Comparison of ENCODE assay signal across 12 cellular contexts in the genomic region with DNA sequence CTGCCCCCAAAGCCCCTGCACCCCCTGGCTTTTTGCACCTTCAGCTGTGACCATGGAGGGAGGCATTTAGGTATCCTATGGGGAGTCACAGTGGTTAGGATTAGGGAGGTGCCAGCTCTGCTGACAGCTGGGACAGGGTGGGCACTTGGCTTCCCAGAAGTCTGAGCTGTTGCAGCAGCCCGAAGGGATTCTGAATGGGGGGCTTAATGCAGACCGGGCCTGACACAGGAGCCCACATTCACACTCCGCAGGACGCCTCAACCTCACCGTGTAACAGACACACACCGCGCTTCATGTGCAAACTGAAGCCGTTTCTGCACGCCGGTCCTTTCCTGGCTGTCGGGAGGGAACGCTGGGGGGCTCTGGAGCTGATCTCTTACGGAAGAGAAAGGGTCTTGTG. TPM values are rescaled to one million over a fixed set of nuclear protein-coding genes. Genes with fewer than 3 reads are reported as not detected.
DNase-seq lines count a peak whose midpoint lies in the region; ATAC-seq and TF ChIP-seq lines count a peak whose summit lies in the region.
"Had no signal": no experiment of that assay in that cellular context is flagged by ENCODE, and none has a peak within 500 bp of the region (broad histone marks: within the 10 kb centered on the region; RNA-seq: fewer than 3 reads in every experiment).

No MANE protein-coding gene starts in this region.

- peaks cover 40% of the 10 kb centered on the region for H3K27me3 Mint-ChIP-seq in activated naive CD4-positive, alpha-beta T cell treated with anti-CD3 and anti-CD28 coated beads for 36 hours (ENCODE audit: low read depth)
- H3K27me3 Mint-ChIP-seq in brain (peaks cover 31% of the 10 kb centered on the region), mesothelial cell of epicardium (ENCODE audit: low read depth) (peaks cover 74% of the 10 kb centered on the region), type B pancreatic cell (peaks cover 70% of the 10 kb centered on the region)

- no peaks in the 10 kb centered on the region for H3K36me3 ChIP-seq in mucosa of descending colon (ENCODE audit: low read depth)

- H3K4me1 Mint-ChIP-seq in activated naive CD4-positive, alpha-beta T cell treated with anti-CD3 and anti-CD28 coated beads for 36 hours (ENCODE audit: low read depth) = peaks cover 4% of the 10 kb centered on the region
- H3K4me1 Mint-ChIP-seq in brain = peaks cover 62% of the 10 kb centered on the region
- peaks cover 22% of the 10 kb centered on the region for H3K4me1 Mint-ChIP-seq in mesothelial cell of epicardium
- H3K4me1 Mint-ChIP-seq in type B pancreatic cell (ENCODE audit: unreplicated experiment) = peaks cover 16% of the 10 kb centered on the region

- no peaks in the 10 kb centered on the region for H3K9me3 Mint-ChIP-seq in activated naive CD4-positive, alpha-beta T cell treated with anti-CD3 and anti-CD28 coated beads for 36 hours
- H3K9me3 Mint-ChIP-seq in brain = peaks cover 0 to 6% (median 0%) of the 10 kb centered on the region in 5 experiments
- H3K9me3 Mint-ChIP-seq in mesothelial cell of epicardium = no peaks in the 10 kb centered on the region
- no peaks in the 10 kb centered on the region for H3K9me3 Mint-ChIP-seq in type B pancreatic cell

- CTCF ChIA-PET in activated naive CD4-positive, alpha-beta T cell treated with anti-CD3 and anti-CD28 coated beads for 36 hours (lab: Charles Lee) = interaction anchor here (0.6 to 1.6 kb wide), 3 partner anchors 58 to 188 kb away, joined by 3 to 5 read pairs (median 4); partner anchors contain the start of genes PCED1A and VPS16

- DNase-seq in activated naive CD4-positive, alpha-beta T cell treated with anti-CD3 and anti-CD28 coated beads for 36 hours = no peak
- no peak for DNase-seq in activated naive CD4-positive, alpha-beta T cell treated with anti-CD3 and anti-CD28 coated beads, Interleukin-2, amount 50 U/mL, for 16 hours
- DNase-seq in mesothelial cell of epicardium (ENCODE audit: low spot score in 2 of 2, unreplicated experiment in 2 of 2) (no peak), type B pancreatic cell (ENCODE audit: extremely low spot score, unreplicated experiment) (peak; percentile 58), mucosa of descending colon (no peak), GF-D8 (lab: John Stamatoyannopoulos, UW) (no peak)
- DNase-seq: NCI-H1092 treated with DMSO at 0.1 percent for 48 hours; NCI-H774; stimulated activated naive CD4-positive, alpha-beta T cell had no signal

- H3K27ac Mint-ChIP-seq in activated naive CD4-positive, alpha-beta T cell treated with anti-CD3 and anti-CD28 coated beads for 36 hours = no peak overlapping the region
- peak overlapping the region in 2 of 5 experiments; percentile 7 to 42 for H3K27ac Mint-ChIP-seq in brain
- H3K27ac Mint-ChIP-seq in mesothelial cell of epicardium = no peak overlapping the region
- no peak overlapping the region for H3K27ac Mint-ChIP-seq in type B pancreatic cell

- H3K9me3 ChIP-seq in mucosa of descending colon = no peaks in the 10 kb centered on the region

- peaks cover 8% of the 10 kb centered on the region for H3K4me1 ChIP-seq in mucosa of descending colon (ENCODE audit: low read depth)

- TF ChIP-seq CTCF in brain (conservative IDR thresholded peaks at IDR 0.05) (no peak), mesothelial cell of epicardium (IDR thresholded peaks at IDR 0.05; ENCODE audit: unreplicated experiment) (no peak), type B pancreatic cell (conservative IDR thresholded peaks at IDR 0.05) (no peak), mucosa of descending colon (IDR thresholded peaks at IDR 0.05) (no peak)

- peaks cover 3% of the 10 kb centered on the region for H3K36me3 Mint-ChIP-seq in activated naive CD4-positive, alpha-beta T cell treated with anti-CD3 and anti-CD28 coated beads for 36 hours (ENCODE audit: low read depth)
- no peaks in the 10 kb centered on the region for H3K36me3 Mint-ChIP-seq in brain
- peaks cover 5% of the 10 kb centered on the region for H3K36me3 Mint-ChIP-seq in mesothelial cell of epicardium
- no peaks in the 10 kb centered on the region for H3K36me3 Mint-ChIP-seq in type B pancreatic cell

- ATAC-seq in GM18873 (IDR thresholded peaks at IDR 0.05; ENCODE audit: low FRiP score, unreplicated experiment) = no peak
- ATAC-seq in mucosa of descending colon = no peak

- intact Hi-C loops in activated naive CD4-positive, alpha-beta T cell treated with anti-CD3 and anti-CD28 coated beads for 36 hours (cut with micrococcal nuclease) = no loop called here
- intact Hi-C loops in mucosa of descending colon (cut with DNase I, micrococcal nuclease) = no loop called here

- peak overlapping the region; percentile 26 for H3K4me3 Mint-ChIP-seq in activated naive CD4-positive, alpha-beta T cell treated with anti-CD3 and anti-CD28 coated beads for 36 hours
- H3K4me3 Mint-ChIP-seq in brain (peak overlapping the region; percentile 62 to 80 (median 74)), mesothelial cell of epicardium (peak overlapping the region; percentile 45), type B pancreatic cell (peak overlapping the region; percentile 63)

- no peak overlapping the region for H3K4me3 ChIP-seq in mucosa of descending colon

RNA-seq across cellular contexts. Expression of gene EBF4, which starts 1.9 kb away (rescaled TPM):
- 1 to 10 TPM; 3.2 to 3.5 TPM for total RNA-seq in activated naive CD4-positive, alpha-beta T cell treated with anti-CD3 and anti-CD28 coated beads for 36 hours
- polyA plus RNA-seq in brain (ENCODE audit: insufficient read depth, low read depth, low replicate concordance) = 20.4 TPM
- total RNA-seq in mesothelial cell of epicardium = 65.5 to 78.8 TPM (median 66.4 TPM) in 3 replicates
- 11.4 and 17.9 TPM in 2 replicates for total RNA-seq in type B pancreatic cell (ENCODE audit: low replicate concordance)
- 10 to 100 TPM in 1 of 3 donors, 1 to 10 TPM in 2; 3.6 to 53.3 (median 4.5) TPM for total RNA-seq in mucosa of descending colon
- total RNA-seq: RPMI7951 had no signal

RNA-seq across cellular contexts. Expression of gene IDH3B, which starts 30.5 kb away (rescaled TPM):
- total RNA-seq in activated naive CD4-positive, alpha-beta T cell treated with anti-CD3 and anti-CD28 coated beads for 36 hours = 100 to 1,000 TPM; 123 to 125 TPM
- 82.1 TPM for polyA plus RNA-seq in brain (ENCODE audit: insufficient read depth, low read depth, low replicate concordance)
- total RNA-seq in mesothelial cell of epicardium = 87.9 to 93.1 TPM (median 91.6 TPM) in 3 replicates
- 85.6 and 101 TPM in 2 replicates for total RNA-seq in type B pancreatic cell (ENCODE audit: low replicate concordance)
- 100 to 1,000 TPM; 112 to 128 (median 123) TPM for total RNA-seq in mucosa of descending colon

RNA-seq across cellular contexts. Expression of gene NOP56, which starts 42.1 kb away (rescaled TPM):
- 100 to 1,000 TPM; 385 to 405 TPM for total RNA-seq in activated naive CD4-positive, alpha-beta T cell treated with anti-CD3 and anti-CD28 coated beads for 36 hours
- polyA plus RNA-seq in brain (ENCODE audit: insufficient read depth, low read depth, low replicate concordance) = 95.9 TPM
- total RNA-seq in mesothelial cell of epicardium = 258 to 275 TPM (median 267 TPM) in 3 replicates
- 203 and 364 TPM in 2 replicates for total RNA-seq in type B pancreatic cell (ENCODE audit: low replicate concordance)
- 100 to 1,000 TPM in 2 of 3 donors, 10 to 100 TPM in 1; 80.8 to 116 (median 107) TPM for total RNA-seq in mucosa of descending colon
